8 cellular contexts compared by ENCODE assay signal in the genomic region with DNA sequence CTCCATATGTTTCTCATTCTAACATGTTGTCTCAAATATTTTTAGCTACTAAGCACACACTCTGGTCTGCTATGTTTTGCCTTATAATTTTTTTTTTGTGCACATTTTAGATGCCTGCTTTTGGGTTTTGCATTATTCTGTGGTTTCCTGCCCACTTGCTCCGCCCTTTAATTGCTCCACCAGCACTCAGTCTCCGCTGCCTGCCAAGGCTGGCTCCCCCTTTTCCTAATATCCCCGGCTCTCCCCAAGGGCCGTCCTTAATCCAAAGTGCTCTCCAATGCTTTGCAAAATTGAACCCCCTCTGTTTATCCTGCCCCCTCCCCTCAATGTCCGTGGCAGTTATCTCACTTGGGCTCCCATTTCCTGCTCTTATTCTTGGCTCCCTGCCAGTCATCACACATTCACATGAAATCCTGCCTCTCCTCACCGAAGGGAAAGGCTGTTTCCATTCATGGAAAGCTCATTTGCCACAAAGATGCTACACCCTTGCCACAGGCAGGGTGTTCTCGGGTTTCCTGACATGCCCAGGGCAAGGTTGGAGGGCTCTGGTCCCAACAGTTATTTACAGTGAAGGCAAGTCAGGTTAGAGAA.
DNase-seq lines count a peak whose midpoint lies in the region; ATAC-seq and TF ChIP-seq lines count a peak whose summit lies in the region.

No MANE protein-coding gene starts in this region.

- H3K9me3 Mint-ChIP-seq in Caco-2 (ENCODE audit: unreplicated experiment), result no peaks in the 10 kb centered on the region

- H3K27me3 Mint-ChIP-seq in Caco-2 (ENCODE audit: insufficient read depth, unreplicated experiment), result no peaks in the 10 kb centered on the region

- peaks cover 13% of the 10 kb centered on the region for H3K4me1 ChIP-seq in adipocyte (ENCODE audit: control insufficient read depth, insufficient read depth, low read length)
- H3K4me1 ChIP-seq in lower lobe of right lung, result peaks cover 12% of the 10 kb centered on the region
- no peaks in the 10 kb centered on the region for H3K4me1 ChIP-seq in Caco-2

- CTCF ChIA-PET in Caco-2 (lab: Charles Lee), result interaction anchor here (0.6 kb wide), 1 partner anchor 174 kb away, joined by 3 read pairs; the partner anchor contains the start of gene APPL2

- no peaks in the 10 kb centered on the region for H3K4me1 Mint-ChIP-seq in Caco-2 (ENCODE audit: low read depth, unreplicated experiment)

- no peak overlapping the region for H3K27ac Mint-ChIP-seq in Caco-2 (ENCODE audit: unreplicated experiment)

- TF ChIP-seq CTCF in lower lobe of right lung (IDR thresholded peaks at IDR 0.05) (no peak), Caco-2 (IDR thresholded peaks at IDR 0.05; ENCODE audit: insufficient read depth in 1 of 2, low read depth in 1 of 2, low read length in 1 of 2, severe bottlenecking in 1 of 2, unreplicated experiment in 1 of 2) (no peak)

- no peak overlapping the region for H3K4me3 Mint-ChIP-seq in Caco-2 (ENCODE audit: unreplicated experiment)

- ATAC-seq in lower lobe of right lung (peak; percentile 31 to 54), GM18909 (IDR thresholded peaks at IDR 0.05; ENCODE audit: poor library complexity, unreplicated experiment) (no peak)

- H3K9ac ChIP-seq in adipocyte (ENCODE audit: low read length), result no peak overlapping the region

- POLR2A ChIA-PET in Caco-2 (lab: Charles Lee), result no interaction called here

- H3K36me3 ChIP-seq in adipocyte (ENCODE audit: control insufficient read depth, insufficient read depth, low read length, severe bottlenecking) (no peaks in the 10 kb centered on the region), lower lobe of right lung (no peaks in the 10 kb centered on the region), Caco-2 (ENCODE audit: control insufficient read depth, insufficient read depth, low read length) (no peaks in the 10 kb centered on the region)

- no peak overlapping the region for H3K27ac ChIP-seq in lower lobe of right lung

- H3K9me3 ChIP-seq in adipocyte (ENCODE audit: control insufficient read depth, low read length), result no peaks in the 10 kb centered on the region
- H3K9me3 ChIP-seq in lower lobe of right lung, result no peaks in the 10 kb centered on the region
- H3K9me3 ChIP-seq in Caco-2, result no peaks in the 10 kb centered on the region

- BruUV-seq in Caco-2 (replicated peaks; lab: Mats Ljungman, UMichigan), result no TSS peak

- no peaks in the 10 kb centered on the region for H3K36me3 Mint-ChIP-seq in Caco-2 (ENCODE audit: insufficient read depth, unreplicated experiment)

- peak overlapping the region; percentile 2 for H3K4me3 ChIP-seq in adipocyte (ENCODE audit: low read length)
- H3K4me3 ChIP-seq in lower lobe of right lung, result no peak overlapping the region
- no peak overlapping the region for H3K4me3 ChIP-seq in Caco-2 (ENCODE audit: low read depth, low read length)

- H3K27me3 ChIP-seq in adipocyte (replicated peaks; ENCODE audit: control insufficient read depth, insufficient read depth, low read length) (no peaks in the 10 kb centered on the region), lower lobe of right lung (ENCODE audit: low read depth) (no peaks in the 10 kb centered on the region), Caco-2 (replicated peaks; ENCODE audit: control insufficient read depth, insufficient read depth, low read length) (no peaks in the 10 kb centered on the region)

- peak; percentile 97 for DNase-seq in DMS153 treated with DMSO at 0.1 percent for 48 hours (lab: John Stamatoyannopoulos, UW; ENCODE audit: unreplicated experiment)
- DNase-seq in NCI-H1436 treated with DMSO at 0.1 percent for 48 hours (lab: John Stamatoyannopoulos, UW), result peak; percentile 78
- peak; percentile 82 for DNase-seq in adipocyte (ENCODE audit: low read depth)
- peak; percentile 43 for DNase-seq in lower lobe of right lung
- DNase-seq in OCI-M1 (lab: John Stamatoyannopoulos, UW), result no peak
- no peak for DNase-seq in activated CD4-positive, alpha-beta T cell treated with anti-CD3 and anti-CD28 coated beads, Interleukin-2, amount 50 U/mL, for 48 hours
- DNase-seq in Caco-2, result no peak

- intact Hi-C loops in lower lobe of right lung (cut with DNase I), result no loop called here
- intact Hi-C loops in Caco-2 (cut with micrococcal nuclease; ENCODE audit: unreplicated experiment), result no loop called here

Comparison
In these comparisons a context has a peak if more than half of its experiments do, and no peak if none do; other contexts are left out.
1. DNase-seq: peak in DMS153 treated with DMSO at 0.1 percent for 48 hours (single experiment), NCI-H1436 treated with DMSO at 0.1 percent for 48 hours (single experiment), adipocyte (single experiment) and lower lobe of right lung (single experiment); none in OCI-M1 (single experiment), activated CD4-positive, alpha-beta T cell treated with anti-CD3 and anti-CD28 coated beads, Interleukin-2, amount 50 U/mL, for 48 hours (0 of 2) and Caco-2 (0 of 2).